In the genomic region with DNA sequence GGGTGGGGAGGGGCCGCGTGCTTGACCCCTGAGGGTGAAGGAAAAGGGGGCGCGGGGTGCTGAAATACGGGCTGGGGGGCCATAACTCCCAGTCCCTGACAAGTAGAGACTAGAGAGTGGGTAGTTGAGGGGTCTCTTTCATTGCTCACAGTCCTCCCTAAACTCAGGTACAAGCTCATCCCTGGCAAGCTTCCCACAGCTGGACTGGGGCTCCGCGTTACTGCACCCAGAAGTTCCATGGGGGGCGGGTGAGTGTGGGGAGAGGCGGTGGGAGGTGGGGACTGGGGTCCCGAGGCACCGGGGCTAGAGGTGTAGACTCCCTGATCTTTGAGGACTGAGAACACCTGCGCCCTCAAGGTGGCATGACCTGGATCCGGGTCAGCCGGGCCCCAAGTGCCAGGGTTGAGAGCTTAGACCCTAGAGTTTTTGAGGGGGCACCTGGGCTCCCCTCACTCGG, we compare ENCODE assay signal across 8 cellular contexts. TPM values are rescaled to one million over a fixed set of nuclear protein-coding genes. Genes with fewer than 3 reads are reported as not detected.
DNase-seq lines count a peak whose midpoint lies in the region; ATAC-seq, FAIRE-seq and TF ChIP-seq lines count a peak whose summit lies in the region.

No MANE protein-coding gene starts in this region.

- H3K27me3 ChIP-seq in upper lobe of right lung = no peaks in the 10 kb centered on the region

- H3K36me3 ChIP-seq in upper lobe of right lung = peaks cover 3% of the 10 kb centered on the region

- peak overlapping the region; percentile 79 for H3K4me3 ChIP-seq in upper lobe of right lung

- no peaks in the 10 kb centered on the region for H3K9me3 ChIP-seq in upper lobe of right lung

- peaks cover 47% of the 10 kb centered on the region for H3K4me1 Mint-ChIP-seq in activated naive CD4-positive, alpha-beta T cell treated with anti-CD3 and anti-CD28 coated beads, Interleukin-2, amount 10 ng/mL, durations not matched to agents 7 days and 5 days
- peaks cover 21% of the 10 kb centered on the region for H3K4me1 Mint-ChIP-seq in brain
- H3K4me1 Mint-ChIP-seq in memory B cell = peaks cover 20% of the 10 kb centered on the region

- H3K27ac ChIP-seq in upper lobe of right lung = peak overlapping the region; percentile 73

- TF ChIP-seq CTCF in brain (conservative IDR thresholded peaks at IDR 0.05) (no peak), upper lobe of right lung (IDR thresholded peaks at IDR 0.05) (no peak)

- H3K27ac Mint-ChIP-seq in activated naive CD4-positive, alpha-beta T cell treated with anti-CD3 and anti-CD28 coated beads, Interleukin-2, amount 10 ng/mL, durations not matched to agents 7 days and 5 days = peak overlapping the region; percentile 67
- peak overlapping the region in 1 of 2 donors; percentile 72 for H3K27ac Mint-ChIP-seq in activated naive CD4-positive, alpha-beta T cell treated with anti-CD3 and anti-CD28 coated beads, Interleukin-2, amount 50 U/mL, for 72 hours
- peak overlapping the region in 1 of 5 experiments; percentile 63 for H3K27ac Mint-ChIP-seq in brain
- peak overlapping the region; percentile 38 for H3K27ac Mint-ChIP-seq in memory B cell

- no peak for ATAC-seq in activated naive CD4-positive, alpha-beta T cell treated with anti-CD3 and anti-CD28 coated beads, Interleukin-2, amount 50 U/mL, for 72 hours
- ATAC-seq in memory B cell (ENCODE audit: low read depth) (no peak), upper lobe of right lung (no peak), GM18520 (IDR thresholded peaks at IDR 0.05; ENCODE audit: unreplicated experiment) (no peak)

- no peaks in the 10 kb centered on the region for H3K9me3 Mint-ChIP-seq in activated naive CD4-positive, alpha-beta T cell treated with anti-CD3 and anti-CD28 coated beads, Interleukin-2, amount 10 ng/mL, durations not matched to agents 7 days and 5 days
- no peaks in the 10 kb centered on the region for H3K9me3 Mint-ChIP-seq in activated naive CD4-positive, alpha-beta T cell treated with anti-CD3 and anti-CD28 coated beads, Interleukin-2, amount 50 U/mL, for 72 hours
- H3K9me3 Mint-ChIP-seq in brain (no peaks in the 10 kb centered on the region), memory B cell (no peaks in the 10 kb centered on the region)

- H3K27me3 Mint-ChIP-seq in activated naive CD4-positive, alpha-beta T cell treated with anti-CD3 and anti-CD28 coated beads, Interleukin-2, amount 10 ng/mL, durations not matched to agents 7 days and 5 days = no peaks in the 10 kb centered on the region
- H3K27me3 Mint-ChIP-seq in brain (no peaks in the 10 kb centered on the region), memory B cell (no peaks in the 10 kb centered on the region)

- H3K4me1 ChIP-seq in upper lobe of right lung = peaks cover 10% of the 10 kb centered on the region

- CTCF ChIA-PET in activated naive CD4-positive, alpha-beta T cell treated with anti-CD3 and anti-CD28 coated beads, Interleukin-2, amount 10 ng/mL, durations not matched to agents 7 days and 5 days (lab: Charles Lee) = interaction anchor here (1.4 kb wide), 1 partner anchor 69 kb away, joined by 4 read pairs; no protein-coding TSS in a partner anchor

- H3K36me3 Mint-ChIP-seq in activated naive CD4-positive, alpha-beta T cell treated with anti-CD3 and anti-CD28 coated beads, Interleukin-2, amount 10 ng/mL, durations not matched to agents 7 days and 5 days = peaks cover under 1% of the 10 kb centered on the region
- no peaks in the 10 kb centered on the region for H3K36me3 Mint-ChIP-seq in activated naive CD4-positive, alpha-beta T cell treated with anti-CD3 and anti-CD28 coated beads, Interleukin-2, amount 50 U/mL, for 72 hours
- H3K36me3 Mint-ChIP-seq in brain (peaks cover 6% of the 10 kb centered on the region), memory B cell (peaks cover 3% of the 10 kb centered on the region)

- intact Hi-C loops in upper lobe of right lung (cut with DNase I) = no loop called here

- peak overlapping the region; percentile 71 for H3K4me3 Mint-ChIP-seq in activated naive CD4-positive, alpha-beta T cell treated with anti-CD3 and anti-CD28 coated beads, Interleukin-2, amount 10 ng/mL, durations not matched to agents 7 days and 5 days
- H3K4me3 Mint-ChIP-seq in brain (peak overlapping the region; percentile 53 to 92 (median 86)), memory B cell (peak overlapping the region; percentile 90)

- no peak for DNase-seq in activated naive CD4-positive, alpha-beta T cell treated with anti-CD3 and anti-CD28 coated beads, Interleukin-2, amount 10 ng/mL, durations not matched to agents 7 days and 5 days
- no peak for DNase-seq in activated naive CD4-positive, alpha-beta T cell treated with anti-CD3 and anti-CD28 coated beads, Interleukin-2, amount 50 U/mL, for 72 hours (ENCODE audit: low spot score in 2 of 2)
- DNase-seq in memory B cell (ENCODE audit: low spot score in 2 of 2) (no peak), upper lobe of right lung (no peak), frontal cortex (ENCODE audit: low spot score in 2 of 2) (no peak), amygdala (lab: John Stamatoyannopoulos, UW) (no peak)

- FAIRE-seq in frontal cortex (lab: Jason Lieb, UNC) = no peak

RNA-seq across cellular contexts. Expression of gene ETV2, which starts 1.3 kb away (rescaled TPM):
- total RNA-seq in activated naive CD4-positive, alpha-beta T cell treated with anti-CD3 and anti-CD28 coated beads, Interleukin-2, amount 50 U/mL, for 72 hours = under 1 TPM; 0.62 to 0.77 TPM
- polyA plus RNA-seq in brain (ENCODE audit: insufficient read depth, low read depth, low replicate concordance) = 5.6 TPM
- 0.72 TPM for total RNA-seq in upper lobe of right lung
- total RNA-seq in frontal cortex = 0.82 TPM

RNA-seq across cellular contexts. Expression of gene COX6B1, which starts 5.3 kb away (rescaled TPM):
- total RNA-seq in activated naive CD4-positive, alpha-beta T cell treated with anti-CD3 and anti-CD28 coated beads, Interleukin-2, amount 50 U/mL, for 72 hours = 100 to 1,000 TPM; 445 to 472 TPM
- polyA plus RNA-seq in brain (ENCODE audit: insufficient read depth, low read depth, low replicate concordance) = 1,011 TPM
- total RNA-seq in upper lobe of right lung = 226 TPM
- total RNA-seq in frontal cortex = 210 TPM

RNA-seq across cellular contexts. Expression of gene RBM42, which starts 14.0 kb away (rescaled TPM):
- 10 to 100 TPM; 69.3 to 79.0 TPM for total RNA-seq in activated naive CD4-positive, alpha-beta T cell treated with anti-CD3 and anti-CD28 coated beads, Interleukin-2, amount 50 U/mL, for 72 hours
- polyA plus RNA-seq in brain (ENCODE audit: insufficient read depth, low read depth, low replicate concordance) = 101 TPM
- total RNA-seq in upper lobe of right lung (64.5 TPM), frontal cortex (21.6 TPM)

RNA-seq across cellular contexts. Expression of gene UPK1A, which starts 23.5 kb away (rescaled TPM):
- total RNA-seq in activated naive CD4-positive, alpha-beta T cell treated with anti-CD3 and anti-CD28 coated beads, Interleukin-2, amount 50 U/mL, for 72 hours = 1 to 10 TPM in 1 of 2 donors, not detected in 1; 4.4 TPM
- polyA plus RNA-seq in brain (ENCODE audit: insufficient read depth, low read depth, low replicate concordance) = not detected
- not detected for total RNA-seq in upper lobe of right lung
- total RNA-seq in frontal cortex = not detected

RNA-seq across cellular contexts. Expression of gene HAUS5, which starts 30.3 kb away (rescaled TPM):
- total RNA-seq in activated naive CD4-positive, alpha-beta T cell treated with anti-CD3 and anti-CD28 coated beads, Interleukin-2, amount 50 U/mL, for 72 hours = 10 to 100 TPM; 44.2 to 44.5 TPM
- 10.7 TPM for polyA plus RNA-seq in brain (ENCODE audit: insufficient read depth, low read depth, low replicate concordance)
- total RNA-seq in upper lobe of right lung = 8.9 TPM
- 5.3 TPM for total RNA-seq in frontal cortex
